13 cellular contexts compared by ENCODE assay signal in the genomic region with DNA sequence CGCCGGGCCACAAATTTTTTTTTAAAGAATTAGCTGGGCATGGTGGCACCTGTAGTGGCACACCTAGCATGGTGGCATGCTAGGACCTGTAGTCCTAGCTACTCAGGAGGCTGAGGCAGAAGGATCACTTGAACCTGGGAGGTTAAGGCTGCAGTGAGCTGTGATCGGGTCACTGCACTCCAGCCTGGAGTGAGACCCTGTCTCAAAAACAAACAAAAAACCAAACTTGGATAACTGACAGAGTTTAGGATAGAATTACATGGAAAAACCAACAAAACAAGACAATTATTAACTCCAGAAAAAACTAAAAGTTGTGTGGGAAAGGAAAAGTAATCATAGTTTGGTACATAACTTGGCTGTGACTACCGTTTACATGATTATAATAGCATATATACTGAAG. TPM values are rescaled to one million over a fixed set of nuclear protein-coding genes. Genes with fewer than 3 reads are reported as not detected.
DNase-seq lines count a peak whose midpoint lies in the region; ATAC-seq and TF ChIP-seq lines count a peak whose summit lies in the region.
"Had no signal": no experiment of that assay in that cellular context is flagged by ENCODE, and none has a peak within 500 bp of the region (broad histone marks: within the 10 kb centered on the region; RNA-seq: fewer than 3 reads in every experiment).

No MANE protein-coding gene starts in this region.

- H3K27me3 ChIP-seq in hepatocyte, result no peaks in the 10 kb centered on the region
- H3K27me3 ChIP-seq: cardiac muscle cell, pancreas had no signal

- no peaks in the 10 kb centered on the region for H3K9me3 Mint-ChIP-seq in activated T-cell treated with anti-CD3 and anti-CD28 coated beads, Interleukin-2, amount 50 U/mL, for 72 hours
- no peaks in the 10 kb centered on the region for H3K9me3 Mint-ChIP-seq in WTC11
- no peaks in the 10 kb centered on the region for H3K9me3 Mint-ChIP-seq in stimulated activated memory B cell treated with anti-CD40 and anti-IgM and Interleukin-4, amounts not matched to agents 10 μg/mL and 1 μg/mL and 100 μg/mL, for 72 hours

- H3K36me3 ChIP-seq in hepatocyte (replicated peaks; ENCODE audit: insufficient read depth, low read depth), result no peaks in the 10 kb centered on the region
- H3K36me3 ChIP-seq: cardiac muscle cell, pancreas had no signal

- CTCF ChIA-PET in WTC11 (lab: Charles Lee), result no interaction called here

- POLR2A ChIA-PET in WTC11 (lab: Charles Lee), result no interaction called here

- no peak overlapping the region for H3K4me2 ChIP-seq in hepatocyte

- H3K4me3 ChIP-seq in fibroblast of pulmonary artery (replicated peaks; ENCODE audit: low read depth, low read length) (peak overlapping the region; percentile 36), hepatocyte (no peak overlapping the region)
- H3K4me3 ChIP-seq: cardiac muscle cell had no signal

- peak overlapping the region; percentile 98 to 100 for H3K4me3 Mint-ChIP-seq in activated T-cell treated with anti-CD3 and anti-CD28 coated beads, Interleukin-2, amount 50 U/mL, for 72 hours
- peak overlapping the region; percentile 88; the same call in 1 of the 2 replicates for H3K4me3 Mint-ChIP-seq in WTC11
- H3K4me3 Mint-ChIP-seq in stimulated activated memory B cell treated with anti-CD40 and anti-IgM and Interleukin-4, amounts not matched to agents 10 μg/mL and 1 μg/mL and 100 μg/mL, for 72 hours, result peak overlapping the region; percentile 70

- H3K27ac ChIP-seq in hepatocyte, result no peak overlapping the region
- H3K27ac ChIP-seq: cardiac muscle cell had no signal

- no peak for DNase-seq in activated T-cell treated with anti-CD3 and anti-CD28 coated beads, Interleukin-2, amount 50 U/mL, for 72 hours
- no peak for DNase-seq in activated T-cell treated with anti-CD3 and anti-CD28 coated beads, Interleukin-2, amount 50 U/mL, for 1 hour
- no peak for DNase-seq in WTC11 (ENCODE audit: low spot score)
- DNase-seq in fibroblast of pulmonary artery (ENCODE audit: low read depth), result no peak
- DNase-seq in sciatic nerve (ENCODE audit: low spot score), result no peak
- no peak for DNase-seq in hepatocyte (ENCODE audit: low spot score)
- DNase-seq in SW480 (ENCODE audit: low spot score), result no peak
- DNase-seq: NCI-H1417; pancreas; stimulated activated CD4-positive, alpha-beta T cell treated with anti-CD3 and anti-CD28 coated beads, Interleukin-4, amount 100 ng/mL, for 1 hour; substantia nigra had no signal

- peaks cover 10% of the 10 kb centered on the region for H3K4me1 ChIP-seq in hepatocyte (ENCODE audit: insufficient read depth)

- H3K27ac Mint-ChIP-seq in activated T-cell treated with anti-CD3 and anti-CD28 coated beads, Interleukin-2, amount 50 U/mL, for 72 hours, result peak overlapping the region; percentile 96
- no peak overlapping the region for H3K27ac Mint-ChIP-seq in WTC11
- H3K27ac Mint-ChIP-seq in stimulated activated memory B cell treated with anti-CD40 and anti-IgM and Interleukin-4, amounts not matched to agents 10 μg/mL and 1 μg/mL and 100 μg/mL, for 72 hours, result peak overlapping the region; percentile 99

- no peak overlapping the region for H2AFZ ChIP-seq in hepatocyte

- H3K9me2 ChIP-seq in hepatocyte (replicated peaks; ENCODE audit: insufficient read depth), result no peaks in the 10 kb centered on the region

- ATAC-seq in activated T-cell treated with anti-CD3 and anti-CD28 coated beads, Interleukin-2, amount 50 U/mL, for 72 hours (replicated peaks in 1 of 2), result no peak
- ATAC-seq in WTC11, result no peak
- ATAC-seq in stimulated activated memory B cell treated with anti-CD40 and anti-IgM and Interleukin-4, amounts not matched to agents 10 μg/mL and 1 μg/mL and 100 μg/mL, for 72 hours, result no peak
- ATAC-seq in sciatic nerve, result no peak
- ATAC-seq: pancreas had no signal

- H3K4me1 Mint-ChIP-seq in activated T-cell treated with anti-CD3 and anti-CD28 coated beads, Interleukin-2, amount 50 U/mL, for 72 hours (ENCODE audit: low read depth), result peaks cover 35% of the 10 kb centered on the region
- H3K4me1 Mint-ChIP-seq in WTC11, result peaks cover 36% of the 10 kb centered on the region
- H3K4me1 Mint-ChIP-seq in stimulated activated memory B cell treated with anti-CD40 and anti-IgM and Interleukin-4, amounts not matched to agents 10 μg/mL and 1 μg/mL and 100 μg/mL, for 72 hours, result peaks cover 39% of the 10 kb centered on the region

- H3K27me3 Mint-ChIP-seq in activated T-cell treated with anti-CD3 and anti-CD28 coated beads, Interleukin-2, amount 50 U/mL, for 72 hours (ENCODE audit: low read depth), result no peaks in the 10 kb centered on the region
- peaks cover 7% of the 10 kb centered on the region; the same call in 1 of the 2 replicates for H3K27me3 Mint-ChIP-seq in WTC11 (ENCODE audit: low read depth)
- no peaks in the 10 kb centered on the region for H3K27me3 Mint-ChIP-seq in stimulated activated memory B cell treated with anti-CD40 and anti-IgM and Interleukin-4, amounts not matched to agents 10 μg/mL and 1 μg/mL and 100 μg/mL, for 72 hours

- peaks cover 1% of the 10 kb centered on the region for H4K20me1 ChIP-seq in hepatocyte (ENCODE audit: insufficient read depth, poor library complexity, severe bottlenecking)

- intact Hi-C loops in sciatic nerve (cut with DNase I), result no loop called here

- peaks cover 11 to 24% of the 10 kb centered on the region in 2 donors for H3K36me3 Mint-ChIP-seq in activated T-cell treated with anti-CD3 and anti-CD28 coated beads, Interleukin-2, amount 50 U/mL, for 72 hours (ENCODE audit: insufficient read depth in 2 of 2)
- H3K36me3 Mint-ChIP-seq in WTC11, result no peaks in the 10 kb centered on the region
- peaks cover 6% of the 10 kb centered on the region for H3K36me3 Mint-ChIP-seq in stimulated activated memory B cell treated with anti-CD40 and anti-IgM and Interleukin-4, amounts not matched to agents 10 μg/mL and 1 μg/mL and 100 μg/mL, for 72 hours

- no peaks in the 10 kb centered on the region for H3K9me3 ChIP-seq in hepatocyte (ENCODE audit: low read depth)
- H3K9me3 ChIP-seq: pancreas had no signal

- TF ChIP-seq CTCF in WTC11 (IDR thresholded peaks at IDR 0.05) (no peak), fibroblast of pulmonary artery (IDR thresholded peaks at IDR 0.05; ENCODE audit: low read length, missing control alignments) (no peak), hepatocyte (IDR thresholded peaks at IDR 0.05; ENCODE audit: poor library complexity) (no peak)

- peaks cover 23% of the 10 kb centered on the region for H3K79me2 ChIP-seq in hepatocyte

- WGBS in hepatocyte (ENCODE audit: low lambda C conversion rate, missing lambda C conversion rate), result 87% methylated on average over 4 of the region's 4 CpGs

TF ChIP-seq in WTC11, 78 proteins besides CTCF, POLR2A, EP300 and RAD21:
- no peak for TF ChIP-seq ZNF317 (CRISPR knock-in tag; IDR thresholded peaks at IDR 0.05; ENCODE audit: borderline replicate concordance, low read depth)
- TF ChIP-seq ELF4 (CRISPR knock-in tag; IDR thresholded peaks at IDR 0.05; ENCODE audit: low read depth), result no peak
- TF ChIP-seq SMAD4 (CRISPR knock-in tag; IDR thresholded peaks at IDR 0.05), result no peak
- TF ChIP-seq EMX1 (CRISPR knock-in tag; IDR thresholded peaks at IDR 0.05), result no peak
- TF ChIP-seq ZNF263 (CRISPR knock-in tag; IDR thresholded peaks at IDR 0.05; ENCODE audit: low read depth), result no peak
- no peak for TF ChIP-seq NFYB (CRISPR knock-in tag; conservative IDR thresholded peaks at IDR 0.05; ENCODE audit: low read depth)
- TF ChIP-seq, protein P1, sequence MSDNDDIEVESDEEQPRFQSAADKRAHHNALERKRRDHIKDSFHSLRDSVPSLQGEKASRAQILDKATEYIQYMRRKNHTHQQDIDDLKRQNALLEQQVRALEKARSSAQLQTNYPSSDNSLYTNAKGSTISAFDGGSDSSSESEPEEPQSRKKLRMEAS (CRISPR knock-in tag; IDR thresholded peaks at IDR 0.05), result no peak
- no peak for TF ChIP-seq GRHL2 (CRISPR knock-in tag; IDR thresholded peaks at IDR 0.05; ENCODE audit: insufficient replicate concordance, severe bottlenecking)
- TF ChIP-seq JUN (CRISPR knock-in tag; IDR thresholded peaks at IDR 0.05), result no peak
- TF ChIP-seq, protein P2, sequence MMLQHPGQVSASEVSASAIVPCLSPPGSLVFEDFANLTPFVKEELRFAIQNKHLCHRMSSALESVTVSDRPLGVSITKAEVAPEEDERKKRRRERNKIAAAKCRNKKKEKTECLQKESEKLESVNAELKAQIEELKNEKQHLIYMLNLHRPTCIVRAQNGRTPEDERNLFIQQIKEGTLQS (CRISPR knock-in tag; conservative IDR thresholded peaks at IDR 0.05), result no peak
- no peak for TF ChIP-seq JAZF1 (CRISPR knock-in tag; IDR thresholded peaks at IDR 0.05)
- TF ChIP-seq, protein P3, sequence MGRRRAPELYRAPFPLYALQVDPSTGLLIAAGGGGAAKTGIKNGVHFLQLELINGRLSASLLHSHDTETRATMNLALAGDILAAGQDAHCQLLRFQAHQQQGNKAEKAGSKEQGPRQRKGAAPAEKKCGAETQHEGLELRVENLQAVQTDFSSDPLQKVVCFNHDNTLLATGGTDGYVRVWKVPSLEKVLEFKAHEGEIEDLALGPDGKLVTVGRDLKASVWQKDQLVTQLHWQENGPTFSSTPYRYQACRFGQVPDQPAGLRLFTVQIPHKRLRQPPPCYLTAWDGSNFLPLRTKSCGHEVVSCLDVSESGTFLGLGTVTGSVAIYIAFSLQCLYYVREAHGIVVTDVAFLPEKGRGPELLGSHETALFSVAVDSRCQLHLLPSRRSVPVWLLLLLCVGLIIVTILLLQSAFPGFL (CRISPR knock-in tag; IDR thresholded peaks at IDR 0.05; ENCODE audit: borderline replicate concordance), result no peak
- TF ChIP-seq CREB1 (CRISPR knock-in tag; IDR thresholded peaks at IDR 0.05), result no peak
- no peak for TF ChIP-seq GABPB1 (CRISPR knock-in tag; IDR thresholded peaks at IDR 0.05)

RNA-seq across cellular contexts. Expression of a gene that starts 1.6 kb away (rescaled TPM):
- total RNA-seq in activated T-cell treated with anti-CD3 and anti-CD28 coated beads, Interleukin-2, amount 50 U/mL, for 72 hours, result 100 to 1,000 TPM; 232 to 385 TPM
- total RNA-seq in WTC11 (2021), result 18.2 to 21.5 TPM (median 19.9 TPM) in 3 replicates
- total RNA-seq in sciatic nerve, result 210 TPM
- total RNA-seq in hepatocyte, result 60.6 and 65.9 TPM in 2 replicates
- 46.0 and 54.1 TPM in 2 replicates for polyA plus RNA-seq in hepatocyte

RNA-seq across cellular contexts. Expression of a gene that starts 42.5 kb away (rescaled TPM):
- total RNA-seq in activated T-cell treated with anti-CD3 and anti-CD28 coated beads, Interleukin-2, amount 50 U/mL, for 72 hours, result 10 to 100 TPM; 52.9 to 59.8 TPM
- 65.5 to 70.9 TPM (median 66.8 TPM) in 3 replicates for total RNA-seq in WTC11 (2021)
- 49.6 TPM for total RNA-seq in sciatic nerve
- 83.0 and 96.2 TPM in 2 replicates for total RNA-seq in hepatocyte
- 229 and 230 TPM in 2 replicates for polyA plus RNA-seq in hepatocyte

RNA-seq across cellular contexts. Expression of a gene that starts 42.9 kb away (rescaled TPM):
- 10 to 100 TPM; 31.5 to 38.0 TPM for total RNA-seq in activated T-cell treated with anti-CD3 and anti-CD28 coated beads, Interleukin-2, amount 50 U/mL, for 72 hours
- total RNA-seq in WTC11 (2021) (8.8 to 10.4 TPM (median 9.1 TPM) in 3 replicates), sciatic nerve (35.0 TPM), hepatocyte (8.0 and 9.7 TPM in 2 replicates)
- polyA plus RNA-seq in hepatocyte, result 6.4 and 6.7 TPM in 2 replicates
